In genomic region chr3:122694966-122695365, GRCh38 we compare ENCODE assay signal across 16 cellular contexts. TPM values are rescaled to one million over a fixed set of nuclear protein-coding genes. Genes with fewer than 3 reads are reported as not detected.
DNase-seq lines count a peak whose midpoint lies in the region; ATAC-seq and TF ChIP-seq lines count a peak whose summit lies in the region.
"Had no signal": no experiment of that assay in that cellular context is flagged by ENCODE, and none has a peak within 500 bp of the region (broad histone marks: within the 10 kb centered on the region; RNA-seq: fewer than 3 reads in every experiment).

No MANE protein-coding gene starts in this region.

- intact Hi-C loops in natural killer cell (cut with micrococcal nuclease) = no loop called here

- H3K27me3 Mint-ChIP-seq in natural killer cell (ENCODE audit: low read depth in 2 of 2) (no peaks in the 10 kb centered on the region), IgD-negative memory B cell (no peaks in the 10 kb centered on the region)
- no peaks in the 10 kb centered on the region for H3K27me3 Mint-ChIP-seq in natural killer cell treated with Interleukin-12 subunit alpha and Interleukin-12 subunit beta and Interleukin-15 and Interleukin-18, amount 100 ng/mL, for 72 hours
- H3K27me3 Mint-ChIP-seq in stimulated activated memory B cell treated with anti-CD40 and anti-IgM and Interleukin-4, amounts not matched to agents 10 μg/mL and 1 μg/mL and 100 μg/mL, for 72 hours = no peaks in the 10 kb centered on the region
- H3K27me3 Mint-ChIP-seq: activated naive CD4-positive, alpha-beta T cell treated with anti-CD3 and anti-CD28 coated beads, Interleukin-2, amount 50 U/mL, for 24 hours had no signal

- peaks cover 27% of the 10 kb centered on the region for H3K36me3 Mint-ChIP-seq in natural killer cell
- peaks cover 50% of the 10 kb centered on the region for H3K36me3 Mint-ChIP-seq in natural killer cell treated with Interleukin-12 subunit alpha and Interleukin-12 subunit beta and Interleukin-15 and Interleukin-18, amount 100 ng/mL, for 72 hours
- H3K36me3 Mint-ChIP-seq in IgD-negative memory B cell = peaks cover 33% of the 10 kb centered on the region
- peaks cover 63% of the 10 kb centered on the region for H3K36me3 Mint-ChIP-seq in stimulated activated memory B cell treated with anti-CD40 and anti-IgM and Interleukin-4, amounts not matched to agents 10 μg/mL and 1 μg/mL and 100 μg/mL, for 72 hours

- no peak for ATAC-seq in natural killer cell
- no peak for ATAC-seq in natural killer cell treated with Interleukin-12 subunit alpha and Interleukin-12 subunit beta and Interleukin-15 and Interleukin-18, amount 100 ng/mL, for 72 hours
- peak; percentile 56 for ATAC-seq in GM21737 (IDR thresholded peaks at IDR 0.05; ENCODE audit: unreplicated experiment)
- peak; percentile 80 for ATAC-seq in stimulated activated memory B cell treated with anti-CD40 and anti-IgM and Interleukin-4, amounts not matched to agents 10 μg/mL and 1 μg/mL and 100 μg/mL, for 72 hours
- ATAC-seq: upper lobe of right lung had no signal

- H3K9me3 Mint-ChIP-seq in natural killer cell (no peaks in the 10 kb centered on the region), IgD-negative memory B cell (peaks cover 0 to 2% (median 0%) of the 10 kb centered on the region in 3 donors)
- no peaks in the 10 kb centered on the region for H3K9me3 Mint-ChIP-seq in natural killer cell treated with Interleukin-12 subunit alpha and Interleukin-12 subunit beta and Interleukin-15 and Interleukin-18, amount 100 ng/mL, for 72 hours
- H3K9me3 Mint-ChIP-seq in stimulated activated memory B cell treated with anti-CD40 and anti-IgM and Interleukin-4, amounts not matched to agents 10 μg/mL and 1 μg/mL and 100 μg/mL, for 72 hours = peaks cover 3% of the 10 kb centered on the region
- H3K9me3 Mint-ChIP-seq: activated naive CD4-positive, alpha-beta T cell treated with anti-CD3 and anti-CD28 coated beads, Interleukin-2, amount 50 U/mL, for 24 hours had no signal

- H3K4me3 Mint-ChIP-seq in natural killer cell (no peak overlapping the region), IgD-negative memory B cell (peak overlapping the region; percentile 52 to 81 (median 73))
- no peak overlapping the region for H3K4me3 Mint-ChIP-seq in natural killer cell treated with Interleukin-12 subunit alpha and Interleukin-12 subunit beta and Interleukin-15 and Interleukin-18, amount 100 ng/mL, for 72 hours
- H3K4me3 Mint-ChIP-seq in stimulated activated memory B cell treated with anti-CD40 and anti-IgM and Interleukin-4, amounts not matched to agents 10 μg/mL and 1 μg/mL and 100 μg/mL, for 72 hours = peak overlapping the region; percentile 13
- H3K4me3 Mint-ChIP-seq: activated naive CD4-positive, alpha-beta T cell treated with anti-CD3 and anti-CD28 coated beads, Interleukin-2, amount 50 U/mL, for 24 hours had no signal

- no peak for DNase-seq in natural killer cell
- DNase-seq in natural killer cell treated with Interleukin-12 subunit alpha and Interleukin-12 subunit beta and Interleukin-15 and Interleukin-18, amount 100 ng/mL, for 72 hours (ENCODE audit: low spot score) = no peak
- DNase-seq in DMS114 treated with DMSO at 0.1 percent for 48 hours (lab: John Stamatoyannopoulos, UW; ENCODE audit: unreplicated experiment) = no peak
- no peak for DNase-seq in NCI-H226
- DNase-seq in amygdala (lab: John Stamatoyannopoulos, UW) = no peak
- DNase-seq: ACHN; central memory CD4-positive, alpha-beta T cell; DMS 273 treated with DMSO at 0.1 percent for 48 hours; NCI-H2081 treated with DMSO at 0.1 percent for 48 hours; SIG-M5; stimulated activated CD4-positive, alpha-beta T cell treated with anti-CD3 and anti-CD28 coated beads, Interleukin-2, amount 100 ng/mL, for 24 hours; upper lobe of right lung had no signal

- H3K4me1 Mint-ChIP-seq in natural killer cell (peaks cover 14 to 18% of the 10 kb centered on the region in 2 donors), IgD-negative memory B cell (peaks cover 56 to 63% (median 58%) of the 10 kb centered on the region in 3 donors)
- peaks cover 22 to 27% of the 10 kb centered on the region in 2 donors for H3K4me1 Mint-ChIP-seq in natural killer cell treated with Interleukin-12 subunit alpha and Interleukin-12 subunit beta and Interleukin-15 and Interleukin-18, amount 100 ng/mL, for 72 hours (ENCODE audit: low read depth in 2 of 2)
- H3K4me1 Mint-ChIP-seq in stimulated activated memory B cell treated with anti-CD40 and anti-IgM and Interleukin-4, amounts not matched to agents 10 μg/mL and 1 μg/mL and 100 μg/mL, for 72 hours = peaks cover 72% of the 10 kb centered on the region

- TF ChIP-seq CTCF in natural killer cell (IDR thresholded peaks at IDR 0.05) = no peak

- H3K27ac Mint-ChIP-seq in natural killer cell (peak overlapping the region; percentile 6 to 62), IgD-negative memory B cell (peak overlapping the region; percentile 81 to 98 (median 96))
- H3K27ac Mint-ChIP-seq in natural killer cell treated with Interleukin-12 subunit alpha and Interleukin-12 subunit beta and Interleukin-15 and Interleukin-18, amount 100 ng/mL, for 72 hours = peak overlapping the region in 1 of 2 donors; percentile 25
- H3K27ac Mint-ChIP-seq in stimulated activated memory B cell treated with anti-CD40 and anti-IgM and Interleukin-4, amounts not matched to agents 10 μg/mL and 1 μg/mL and 100 μg/mL, for 72 hours = peak overlapping the region; percentile 71
- H3K27ac Mint-ChIP-seq: activated naive CD4-positive, alpha-beta T cell treated with anti-CD3 and anti-CD28 coated beads, Interleukin-2, amount 50 U/mL, for 24 hours had no signal

RNA-seq across cellular contexts. Expression of gene PARP14, which starts 14.3 kb away (rescaled TPM):
- 10 to 100 TPM; 77.6 to 92.6 (median 89.9) TPM for total RNA-seq in natural killer cell
- total RNA-seq in natural killer cell treated with Interleukin-12 subunit alpha and Interleukin-12 subunit beta and Interleukin-15 and Interleukin-18, amount 100 ng/mL, for 72 hours = 100 to 1,000 TPM; 142 to 143 TPM
- polyA plus RNA-seq in IgD-negative memory B cell = 22.6 TPM

Comparison
In these comparisons a context has a peak if more than half of its experiments do, and no peak if none do; other contexts are left out.
1. ATAC-seq: peak in GM21737 (single experiment) and stimulated activated memory B cell treated with anti-CD40 and anti-IgM and Interleukin-4, amounts not matched to agents 10 μg/mL and 1 μg/mL and 100 μg/mL, for 72 hours (single experiment); none in natural killer cell (0 of 3) and natural killer cell treated with Interleukin-12 subunit alpha and Interleukin-12 subunit beta and Interleukin-15 and Interleukin-18, amount 100 ng/mL, for 72 hours (0 of 2).
2. H3K4me3 Mint-ChIP-seq: peak in IgD-negative memory B cell (4 of 4) and stimulated activated memory B cell treated with anti-CD40 and anti-IgM and Interleukin-4, amounts not matched to agents 10 μg/mL and 1 μg/mL and 100 μg/mL, for 72 hours (single experiment); none in natural killer cell (single experiment) and natural killer cell treated with Interleukin-12 subunit alpha and Interleukin-12 subunit beta and Interleukin-15 and Interleukin-18, amount 100 ng/mL, for 72 hours (single experiment).